In the genomic region with DNA sequence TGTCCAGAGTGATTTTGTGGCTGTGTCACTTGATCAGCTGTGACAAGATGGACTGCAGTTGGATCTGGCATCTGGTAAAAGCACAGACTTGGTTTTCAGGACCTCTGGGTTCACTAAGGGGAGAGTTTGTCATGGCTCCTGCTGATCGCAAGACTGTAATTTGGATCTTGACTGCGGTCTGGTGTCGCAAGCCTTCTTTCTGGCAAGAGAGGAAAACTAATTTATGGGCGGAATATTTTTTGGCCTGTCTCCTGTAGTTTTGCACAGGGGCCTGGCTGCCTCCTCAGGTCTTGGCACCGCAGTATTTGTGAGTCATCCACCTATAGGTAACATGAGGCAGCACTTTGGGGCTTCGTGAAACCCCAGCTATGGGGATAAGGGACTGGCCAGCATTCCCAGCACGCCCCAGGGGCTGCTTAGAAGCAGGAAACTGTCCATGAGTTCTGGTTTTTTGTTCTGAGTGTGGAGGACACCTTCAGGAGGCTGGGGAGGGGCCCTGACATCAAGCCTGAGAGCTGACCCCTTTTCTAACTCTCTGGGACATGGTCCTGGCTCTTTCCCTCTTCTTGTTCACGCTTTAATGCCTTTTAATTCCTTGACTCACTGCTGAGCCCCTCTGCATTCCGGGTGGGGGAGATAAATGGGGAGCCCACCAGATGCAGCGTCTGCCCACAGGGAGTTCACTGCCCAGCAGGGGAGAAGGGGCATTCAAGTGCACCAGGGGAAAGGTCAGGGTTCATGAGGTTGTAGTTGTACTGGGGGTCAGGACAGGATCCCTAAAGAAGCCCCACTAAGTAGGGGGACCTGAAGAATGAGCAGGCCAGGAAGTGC, we compare ENCODE assay signal across 1 cellular context.
TF ChIP-seq lines count a peak whose summit lies in the region.

No MANE protein-coding gene starts in this region.

TF ChIP-seq in SK-N-SH, 30 proteins besides CTCF, POLR2A, EP300 and RAD21:
- TF ChIP-seq FOSL2 (IDR thresholded peaks at IDR 0.05; ENCODE audit: borderline replicate concordance, low read depth) (peak; percentile 36; the same call in 1 of the 2 replicates), POLR2AphosphoS5 (IDR thresholded peaks at IDR 0.05; ENCODE audit: low read depth, low read length) (peak; percentile 29; the same call in 1 of the 2 replicates), TEAD4 (IDR thresholded peaks at IDR 0.05; ENCODE audit: borderline replicate concordance, insufficient read depth) (0 out of 2 replicates have a peak, but pooled peaks have one; percentile 9), TCF12 (IDR thresholded peaks at IDR 0.05) (peak; percentile 51; the same call in 1 of the 2 replicates), TAF1 (IDR thresholded peaks at IDR 0.05; ENCODE audit: borderline replicate concordance, low read depth, low read length) (no peak), MEF2A (IDR thresholded peaks at IDR 0.05; ENCODE audit: borderline replicate concordance, low read depth) (no peak), NFIC (IDR thresholded peaks at IDR 0.05; ENCODE audit: borderline replicate concordance) (peak; percentile 73)
- TF ChIP-seq, protein P1, sequence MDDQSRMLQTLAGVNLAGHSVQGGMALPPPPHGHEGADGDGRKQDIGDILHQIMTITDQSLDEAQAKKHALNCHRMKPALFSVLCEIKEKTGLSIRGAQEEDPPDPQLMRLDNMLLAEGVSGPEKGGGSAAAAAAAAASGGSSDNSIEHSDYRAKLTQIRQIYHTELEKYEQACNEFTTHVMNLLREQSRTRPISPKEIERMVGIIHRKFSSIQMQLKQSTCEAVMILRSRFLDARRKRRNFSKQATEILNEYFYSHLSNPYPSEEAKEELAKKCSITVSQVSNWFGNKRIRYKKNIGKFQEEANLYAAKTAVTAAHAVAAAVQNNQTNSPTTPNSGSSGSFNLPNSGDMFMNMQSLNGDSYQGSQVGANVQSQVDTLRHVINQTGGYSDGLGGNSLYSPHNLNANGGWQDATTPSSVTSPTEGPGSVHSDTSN (IDR thresholded peaks at IDR 0.05) = peak; percentile 66
